10 cellular contexts compared by ENCODE assay signal in the genomic region with DNA sequence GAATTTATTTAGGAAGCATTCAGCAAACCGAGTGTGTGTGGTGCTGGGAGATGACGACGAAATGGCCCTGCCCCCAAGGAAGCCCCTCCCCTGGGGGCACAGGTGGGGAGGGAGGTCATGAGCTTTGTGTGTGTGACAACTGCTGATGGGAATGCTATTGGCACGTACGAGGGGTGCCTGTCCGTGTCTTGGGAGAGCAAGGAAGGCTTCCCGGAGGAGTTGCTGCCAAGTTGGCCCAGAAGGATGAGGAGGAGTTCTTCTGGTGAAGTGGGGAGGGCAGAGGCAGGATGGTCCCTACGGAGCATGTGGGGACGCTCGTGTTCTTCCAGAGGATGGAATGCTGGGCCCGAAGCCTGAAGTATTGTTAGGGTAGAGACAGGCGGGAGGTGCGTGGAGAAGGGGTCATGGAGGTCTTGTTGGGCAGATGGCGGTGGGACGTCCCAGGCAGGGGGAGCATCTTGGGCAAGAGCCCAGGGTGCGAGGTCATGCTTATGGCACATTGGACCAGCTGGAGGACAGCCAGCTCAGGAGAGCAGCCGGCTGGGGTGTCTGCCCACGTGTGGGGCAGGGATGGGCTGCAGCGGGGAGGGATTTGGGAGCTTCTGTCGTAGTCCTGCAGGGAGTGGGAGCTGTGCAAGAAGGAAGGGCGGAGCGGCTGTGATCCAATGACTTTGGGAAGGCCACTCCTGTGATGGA. TPM values are rescaled to one million over a fixed set of nuclear protein-coding genes. Genes with fewer than 3 reads are reported as not detected.
A peak's percentile ranks its signal among the peaks of the same experiment; 100 is the strongest.
DNase-seq lines count a peak whose midpoint lies in the region; ATAC-seq, FAIRE-seq and TF ChIP-seq lines count a peak whose summit lies in the region.
"Had no signal": no experiment of that assay in that cellular context is flagged by ENCODE, and none has a peak within 500 bp of the region (broad histone marks: within the 10 kb centered on the region; RNA-seq: fewer than 3 reads in every experiment).

No MANE protein-coding gene starts in this region.

- peaks cover 19% of the 10 kb centered on the region for H3K36me3 Mint-ChIP-seq in stimulated activated naive CD8-positive, alpha-beta T cell treated with anti-CD3 and anti-CD28 coated beads, Interleukin-15, Interleukin-2, amounts not matched to agents 100 ng/mL and 50 ng/mL, for 24 hours (ENCODE audit: low read depth)

- H3K4me3 ChIP-seq in brain microvascular endothelial cell (ENCODE audit: low read depth, low read length) (no peak overlapping the region), mucosa of descending colon (no peak overlapping the region)
- H3K4me3 ChIP-seq: SJCRH30 had no signal

- peaks cover 61% of the 10 kb centered on the region for H3K4me1 Mint-ChIP-seq in stimulated activated naive CD8-positive, alpha-beta T cell treated with anti-CD3 and anti-CD28 coated beads, Interleukin-15, Interleukin-2, amounts not matched to agents 100 ng/mL and 50 ng/mL, for 24 hours (ENCODE audit: low read depth)

- peak overlapping the region; percentile 99 for H3K27ac Mint-ChIP-seq in stimulated activated naive CD8-positive, alpha-beta T cell treated with anti-CD3 and anti-CD28 coated beads, Interleukin-15, Interleukin-2, amounts not matched to agents 100 ng/mL and 50 ng/mL, for 24 hours

- no peak for TF ChIP-seq CTCF in brain microvascular endothelial cell (IDR thresholded peaks at IDR 0.05; ENCODE audit: low read depth, low read length, missing control alignments)
- no peak for TF ChIP-seq CTCF in mucosa of descending colon (IDR thresholded peaks at IDR 0.05)

- peak overlapping the region; percentile 96 for H3K27ac ChIP-seq in brain microvascular endothelial cell

- no peaks in the 10 kb centered on the region for H3K27me3 ChIP-seq in brain microvascular endothelial cell (replicated peaks)
- H3K27me3 ChIP-seq: SJCRH30 had no signal

- H3K9me3 Mint-ChIP-seq in stimulated activated naive CD8-positive, alpha-beta T cell treated with anti-CD3 and anti-CD28 coated beads, Interleukin-15, Interleukin-2, amounts not matched to agents 100 ng/mL and 50 ng/mL, for 24 hours, result no peaks in the 10 kb centered on the region

- no peaks in the 10 kb centered on the region for H3K27me3 Mint-ChIP-seq in stimulated activated naive CD8-positive, alpha-beta T cell treated with anti-CD3 and anti-CD28 coated beads, Interleukin-15, Interleukin-2, amounts not matched to agents 100 ng/mL and 50 ng/mL, for 24 hours

- H3K4me3 Mint-ChIP-seq in stimulated activated naive CD8-positive, alpha-beta T cell treated with anti-CD3 and anti-CD28 coated beads, Interleukin-15, Interleukin-2, amounts not matched to agents 100 ng/mL and 50 ng/mL, for 24 hours, result no peak overlapping the region

- no peak for FAIRE-seq in GM12891 (lab: Jason Lieb, UNC)

- no peak for ATAC-seq in stimulated activated naive CD8-positive, alpha-beta T cell treated with anti-CD3 and anti-CD28 coated beads, Interleukin-15, Interleukin-2, amounts not matched to agents 100 U/mL and 50 U/mL, for 24 hours
- ATAC-seq in mucosa of descending colon, result no peak

- no peaks in the 10 kb centered on the region for H3K9me3 ChIP-seq in mucosa of descending colon
- H3K9me3 ChIP-seq: SJCRH30 had no signal

- intact Hi-C loops in mucosa of descending colon (cut with DNase I, micrococcal nuclease), result no loop called here

- DNase-seq in stimulated activated naive CD8-positive, alpha-beta T cell treated with anti-CD3 and anti-CD28 coated beads, Interleukin-15, Interleukin-2, amounts not matched to agents 100 U/mL and 50 U/mL, for 24 hours, result no peak
- no peak for DNase-seq in brain microvascular endothelial cell
- peak in 2 of 3 donors; percentile 28 to 57 for DNase-seq in mucosa of descending colon
- DNase-seq in NCI-H526 (lab: John Stamatoyannopoulos, UW), result no peak
- DNase-seq in NCI-H748 treated with DMSO at 0.1 percent for 48 hours (lab: John Stamatoyannopoulos, UW), result no peak
- DNase-seq in retina, result no peak
- no peak for DNase-seq in GM12891 (ENCODE audit: insufficient read length, low spot score)
- DNase-seq: COR-L47, SJCRH30 had no signal

- H3K36me3 ChIP-seq in brain microvascular endothelial cell (replicated peaks), result peaks cover 50% of the 10 kb centered on the region
- no peaks in the 10 kb centered on the region for H3K36me3 ChIP-seq in mucosa of descending colon (ENCODE audit: low read depth)

- in situ Hi-C loops in brain microvascular endothelial cell (cut with HindIII; ENCODE audit: low pct_ligation_motif_present, low sequenced_read_pairs), result no loop called here

- H3K4me1 ChIP-seq in mucosa of descending colon (ENCODE audit: low read depth), result peaks cover 23% of the 10 kb centered on the region

- TF ChIP-seq POLR2A in GM12891 (IDR thresholded peaks at IDR 0.05; ENCODE audit: low read depth, low read length), result no peak

TF ChIP-seq in GM12891, 5 proteins besides CTCF, POLR2A, EP300 and RAD21:
- TF ChIP-seq POU2F2 (IDR thresholded peaks at IDR 0.05; ENCODE audit: low read depth, low read length) (no peak), TAF1 (IDR thresholded peaks at IDR 0.05; ENCODE audit: low read depth, low read length) (no peak), PAX5 (IDR thresholded peaks at IDR 0.05; ENCODE audit: insufficient read depth, low read length, severe bottlenecking) (no peak), POLR2AphosphoS5 (IDR thresholded peaks at IDR 0.05; ENCODE audit: low read depth, low read length) (no peak), SPI1 (IDR thresholded peaks at IDR 0.05; ENCODE audit: low read depth, low read length) (no peak)

RNA-seq across cellular contexts. Expression of a gene that starts 46.1 kb away (rescaled TPM):
- total RNA-seq in mucosa of descending colon, result 10 to 100 TPM; 28.3 to 45.9 (median 39.6) TPM
- polyA plus RNA-seq in GM12891 (2012; ENCODE audit: low read depth, missing spikeins), result 0.65 TPM

Comparison
In these comparisons a context has a peak if more than half of its experiments do, and no peak if none do; other contexts are left out.
1. DNase-seq: peak in mucosa of descending colon (2 of 3); none in stimulated activated naive CD8-positive, alpha-beta T cell treated with anti-CD3 and anti-CD28 coated beads, Interleukin-15, Interleukin-2, amounts not matched to agents 100 U/mL and 50 U/mL, for 24 hours (single experiment), brain microvascular endothelial cell (single experiment), NCI-H526 (0 of 2), NCI-H748 treated with DMSO at 0.1 percent for 48 hours (single experiment), retina (single experiment) and GM12891 (single experiment).